1 cellular context compared by ENCODE assay signal in the genomic region with DNA sequence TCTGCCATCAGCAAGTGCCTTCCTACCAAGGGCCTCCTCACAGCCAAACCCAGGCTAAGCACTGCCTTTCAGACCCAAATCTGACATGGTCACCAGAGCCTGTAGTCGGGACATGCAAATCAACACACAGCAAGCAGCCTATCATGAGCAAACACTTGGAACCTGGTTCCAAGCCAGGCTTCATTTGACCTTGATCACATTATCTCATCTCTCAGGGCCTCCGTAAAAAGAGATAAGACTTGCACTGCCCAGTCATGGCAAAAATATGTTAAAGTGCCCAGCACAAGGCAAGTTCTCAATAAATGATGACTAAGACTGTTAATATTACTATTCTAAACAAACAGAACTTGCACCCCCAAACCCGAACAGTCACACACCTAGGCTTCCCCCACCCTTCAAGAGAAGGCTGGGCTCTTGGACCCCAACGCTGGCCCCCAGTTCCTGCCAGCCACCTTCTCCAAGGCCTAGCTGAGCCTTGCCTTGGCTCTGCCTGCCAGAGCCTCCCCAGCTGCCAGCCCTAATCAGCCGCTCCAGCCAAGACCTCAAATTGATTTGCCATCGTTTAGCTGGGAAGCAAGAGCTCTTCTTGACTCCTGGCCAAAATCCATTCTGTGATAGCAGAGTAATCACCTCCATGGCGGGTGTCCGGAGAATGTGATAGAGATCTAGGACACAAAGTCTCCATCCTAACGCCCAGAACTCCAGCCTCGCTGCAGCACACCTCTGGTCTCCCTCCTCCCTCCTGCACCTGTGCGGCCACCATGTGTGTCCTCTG.
TF ChIP-seq lines count a peak whose summit lies in the region.

No MANE protein-coding gene starts in this region.

TF ChIP-seq in HCT116, 20 proteins besides CTCF, POLR2A, EP300 and RAD21:
- no peak for TF ChIP-seq ZNF274 (IDR thresholded peaks at IDR 0.05; ENCODE audit: low read depth, low read length)
- peak; percentile 38; the same call in 1 of the 2 replicates for TF ChIP-seq FOSL1 (IDR thresholded peaks at IDR 0.05; ENCODE audit: low read depth)
- no peak for TF ChIP-seq SP1 (IDR thresholded peaks at IDR 0.05; ENCODE audit: low read depth)
- TF ChIP-seq, protein P1, sequence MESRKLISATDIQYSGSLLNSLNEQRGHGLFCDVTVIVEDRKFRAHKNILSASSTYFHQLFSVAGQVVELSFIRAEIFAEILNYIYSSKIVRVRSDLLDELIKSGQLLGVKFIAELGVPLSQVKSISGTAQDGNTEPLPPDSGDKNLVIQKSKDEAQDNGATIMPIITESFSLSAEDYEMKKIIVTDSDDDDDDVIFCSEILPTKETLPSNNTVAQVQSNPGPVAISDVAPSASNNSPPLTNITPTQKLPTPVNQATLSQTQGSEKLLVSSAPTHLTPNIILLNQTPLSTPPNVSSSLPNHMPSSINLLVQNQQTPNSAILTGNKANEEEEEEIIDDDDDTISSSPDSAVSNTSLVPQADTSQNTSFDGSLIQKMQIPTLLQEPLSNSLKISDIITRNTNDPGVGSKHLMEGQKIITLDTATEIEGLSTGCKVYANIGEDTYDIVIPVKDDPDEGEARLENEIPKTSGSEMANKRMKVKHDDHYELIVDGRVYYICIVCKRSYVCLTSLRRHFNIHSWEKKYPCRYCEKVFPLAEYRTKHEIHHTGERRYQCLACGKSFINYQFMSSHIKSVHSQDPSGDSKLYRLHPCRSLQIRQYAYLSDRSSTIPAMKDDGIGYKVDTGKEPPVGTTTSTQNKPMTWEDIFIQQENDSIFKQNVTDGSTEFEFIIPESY (IDR thresholded peaks at IDR 0.05; ENCODE audit: extremely low read depth, insufficient replicate concordance, low read length), result no peak
- TF ChIP-seq SRF (IDR thresholded peaks at IDR 0.05; ENCODE audit: low read depth), result no peak
- peak; percentile 45; the same call in 1 of the 2 replicates for TF ChIP-seq JUND (IDR thresholded peaks at IDR 0.05)
- no peak for TF ChIP-seq CEBPB (IDR thresholded peaks at IDR 0.05; ENCODE audit: low read depth)
- no peak for TF ChIP-seq POLR2AphosphoS5 (IDR thresholded peaks at IDR 0.05; ENCODE audit: low read depth, low read length)
